ENCODE assay signal across 8 cellular contexts in the genomic region with DNA sequence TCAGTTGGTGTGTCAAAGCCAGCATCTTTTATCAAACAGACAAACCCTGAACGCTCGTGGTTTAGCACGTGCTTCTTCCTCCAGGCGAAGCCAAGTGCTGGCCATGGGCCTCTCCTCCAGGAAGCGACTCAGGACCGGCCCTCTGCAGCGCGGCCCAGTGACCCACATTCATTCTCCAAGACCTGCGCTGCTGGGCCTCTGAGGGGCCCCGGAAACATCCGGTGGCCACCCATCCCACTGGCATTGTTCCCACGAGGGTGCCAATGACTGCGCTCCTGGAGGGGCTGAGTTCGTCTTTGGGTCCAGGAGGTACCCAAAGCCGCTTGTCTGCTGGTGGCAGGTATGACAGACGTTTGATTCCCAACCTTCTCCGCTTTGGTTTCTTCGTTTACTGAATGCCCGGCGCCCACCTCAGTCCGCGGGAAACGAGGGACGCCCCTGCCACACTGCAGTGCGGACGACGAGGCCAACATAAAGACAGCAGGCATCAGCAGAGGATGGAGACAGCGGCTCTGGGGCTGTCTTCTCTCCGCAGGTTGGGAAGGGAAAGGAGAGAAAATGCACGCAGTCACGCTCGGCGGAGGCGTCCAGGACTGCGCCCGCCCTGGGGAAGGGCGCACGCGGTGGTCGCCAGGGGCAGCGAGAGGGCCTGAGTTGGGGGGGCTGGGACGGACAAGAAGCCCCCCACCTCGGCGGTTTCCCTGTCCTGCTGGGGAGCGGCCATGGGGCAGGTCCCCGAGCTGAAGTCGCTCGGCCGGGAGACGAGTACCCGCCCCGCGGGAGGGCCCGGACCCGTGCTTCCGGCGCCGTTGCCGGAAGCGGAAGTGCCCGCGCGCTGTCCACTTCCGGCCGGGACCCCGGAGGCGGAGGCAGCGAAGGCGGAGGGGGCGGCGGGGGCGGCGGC. TPM values are rescaled to one million over a fixed set of nuclear protein-coding genes. Genes with fewer than 3 reads are reported as not detected.
A peak's percentile ranks its signal among the peaks of the same experiment; 100 is the strongest.
DNase-seq lines count a peak whose midpoint lies in the region; ATAC-seq and TF ChIP-seq lines count a peak whose summit lies in the region.

TSS of gene EXOC3 (plus strand) at position 842 of the 904 bp plus-strand sequence. CDS start 3,030 bp downstream, outside the sequence.

- no peak for TF ChIP-seq POLR2A in stomach (IDR thresholded peaks at IDR 0.05)

- intact Hi-C loops in stomach (cut with DNase I; ENCODE audit: low total_unique reads), result no loop called here

- H3K27ac ChIP-seq in RWPE2 (ENCODE audit: poor library complexity, severe bottlenecking) (peak within 1 kb of the TSS; percentile 39), stomach (peak within 1 kb of the TSS; percentile 71 to 96 (median 84))

- no peaks in the 10 kb centered on the region for H3K27me3 Mint-ChIP-seq in IgD-negative memory B cell
- no peaks in the 10 kb centered on the region for H3K27me3 Mint-ChIP-seq in neural crest cell (ENCODE audit: low read depth)

- H3K4me1 Mint-ChIP-seq in IgD-negative memory B cell (peaks cover 15 to 22% (median 16%) of the 10 kb centered on the region in 3 donors), neural crest cell (peaks cover 27% of the 10 kb centered on the region)

- H3K27ac Mint-ChIP-seq in IgD-negative memory B cell, result peak within 1 kb of the TSS in 2 of 3 donors; percentile 96 to 97
- peak within 1 kb of the TSS; percentile 95 for H3K27ac Mint-ChIP-seq in neural crest cell (ENCODE audit: unreplicated experiment)

- peak within 1 kb of the TSS; percentile 90 to 97 (median 96) for H3K4me3 Mint-ChIP-seq in IgD-negative memory B cell
- H3K4me3 Mint-ChIP-seq in neural crest cell, result peak within 1 kb of the TSS; percentile 96

- no peak for TF ChIP-seq CTCF in RWPE2 (IDR thresholded peaks at IDR 0.05; ENCODE audit: poor library complexity, severe bottlenecking)
- no peak for TF ChIP-seq CTCF in fibroblast of the aortic adventitia (IDR thresholded peaks at IDR 0.05; ENCODE audit: insufficient read depth, low read length)
- TF ChIP-seq CTCF in neural crest cell (conservative IDR thresholded peaks at IDR 0.05), result no peak
- no peak for TF ChIP-seq CTCF in stomach (IDR thresholded peaks at IDR 0.05)

- 2 to 7% (median 4%) methylated on average over 27 to 72 of the region's 73 CpGs for WGBS in stomach, 5 donors

- H3K4me1 ChIP-seq in RWPE2 (ENCODE audit: insufficient read depth, poor library complexity, severe bottlenecking) (peaks cover 8% of the 10 kb centered on the region), stomach (peaks cover 18 to 48% (median 37%) of the 10 kb centered on the region in 4 donors)

- H3K27me3 ChIP-seq in RWPE2 (ENCODE audit: insufficient read depth, poor library complexity, severe bottlenecking) (no peaks in the 10 kb centered on the region), stomach (peaks cover 0 to 5% (median 0%) of the 10 kb centered on the region in 3 donors)

- ATAC-seq in GM21529 (IDR thresholded peaks at IDR 0.05; ENCODE audit: unreplicated experiment) (peak; percentile 86), RWPE2 (ENCODE audit: low read depth) (peak; percentile 86)

- H3K9me3 ChIP-seq in RWPE2 (ENCODE audit: severe bottlenecking) (no peaks in the 10 kb centered on the region), stomach (no peaks in the 10 kb centered on the region)

- peaks cover 4% of the 10 kb centered on the region for H3K36me3 Mint-ChIP-seq in IgD-negative memory B cell
- H3K36me3 Mint-ChIP-seq in neural crest cell (ENCODE audit: low read depth), result peaks cover 4% of the 10 kb centered on the region

- DNase-seq in DMS79 (lab: John Stamatoyannopoulos, UW), result peak; percentile 14
- DNase-seq in RWPE2 (ENCODE audit: low spot score), result peak; percentile 70
- peak; percentile 71 for DNase-seq in activated effector memory CD4-positive, alpha-beta T cell treated with Interleukin-2 at 50 U/mL for 16 hours
- peak; percentile 54 for DNase-seq in fibroblast of the aortic adventitia (ENCODE audit: low read depth)
- peak; percentile 70 for DNase-seq in neural crest cell (ENCODE audit: low read depth, low spot score)
- DNase-seq in stomach, result peak; percentile 77

- no peak for TF ChIP-seq EP300 in stomach (IDR thresholded peaks at IDR 0.05)

- H3K36me3 ChIP-seq in RWPE2 (ENCODE audit: low read depth) (peaks cover 14% of the 10 kb centered on the region), stomach (peaks cover 13 to 23% (median 18%) of the 10 kb centered on the region in 4 donors)

- H3K9me3 Mint-ChIP-seq in IgD-negative memory B cell (no peaks in the 10 kb centered on the region), neural crest cell (no peaks in the 10 kb centered on the region)

- H3K4me3 ChIP-seq in RWPE2 (ENCODE audit: severe bottlenecking) (peak within 1 kb of the TSS; percentile 92), fibroblast of the aortic adventitia (ENCODE audit: low read depth, low read length) (peak within 1 kb of the TSS; percentile 100), stomach (peak within 1 kb of the TSS; percentile 75 to 100 (median 96))

RNA-seq across cellular contexts. Expression of gene EXOC3, which starts in this region (rescaled TPM):
- polyA plus RNA-seq in IgD-negative memory B cell, result 25.8 TPM
- total RNA-seq in fibroblast of the aortic adventitia (ENCODE audit: low replicate concordance), result 30.1 and 39.8 TPM in 2 replicates
- total RNA-seq in neural crest cell, result 56.0 and 61.3 TPM in 2 replicates
- total RNA-seq in stomach, result 100 to 1,000 TPM in 1 of 5 donors, 10 to 100 TPM in 4; 52.7 to 133 (median 77.7) TPM
- polyA plus RNA-seq in stomach, result 10 to 100 TPM; 29.9 to 38.8 (median 33.6) TPM

Comparison
In these comparisons a context has a peak if more than half of its experiments do, and no peak if none do; other contexts are left out.
1. Peak in every context shown above with its lines: DNase-seq, ATAC-seq, H3K4me3 ChIP-seq and H3K27ac ChIP-seq.
2. DNase-seq: peak in every context shown above with its lines; median percentile 77 in stomach; 71 in activated effector memory CD4-positive, alpha-beta T cell treated with Interleukin-2 at 50 U/mL for 16 hours; 70 in RWPE2; 70 in neural crest cell; 54 in fibroblast of the aortic adventitia; 14 in DMS79.